Comparison of ENCODE assay signal across 20 cellular contexts in genomic region chr16:53369921-53370320, GRCh38.
DNase-seq lines count a peak whose midpoint lies in the region; ATAC-seq, FAIRE-seq and TF ChIP-seq lines count a peak whose summit lies in the region.
"Had no signal": no experiment of that assay in that cellular context is flagged by ENCODE, and none has a peak within 500 bp of the region (broad histone marks: within the 10 kb centered on the region; RNA-seq: fewer than 3 reads in every experiment).

No MANE protein-coding gene starts in this region.

- H3K9me3 Mint-ChIP-seq in GM23338: peaks cover 10% of the 10 kb centered on the region; the same call in 2 of the 3 replicates
- H3K9me3 Mint-ChIP-seq: activated T-helper 17 cell treated with anti-CD3 and anti-CD28 coated beads, Interleukin-2, amount 50 U/mL, for 72 hours; CD8-positive, alpha-beta T cell; T-cell had no signal

- H4K20me1 ChIP-seq in PC-3 (ENCODE audit: low read length): no peaks in the 10 kb centered on the region
- no peaks in the 10 kb centered on the region for H4K20me1 ChIP-seq in GM23338 (replicated peaks; ENCODE audit: insufficient read depth)

- H3K4me1 ChIP-seq in PC-3 (ENCODE audit: insufficient read depth, low read length) (peaks cover 15% of the 10 kb centered on the region), GM23338 (ENCODE audit: insufficient read depth) (no peaks in the 10 kb centered on the region)
- H3K4me1 ChIP-seq: adrenal gland had no signal

- TF ChIP-seq CTCF in HL-60 (IDR thresholded peaks at IDR 0.05; ENCODE audit: insufficient read depth, low read length) (no peak), PC-3 (conservative IDR thresholded peaks at IDR 0.05; ENCODE audit: low read depth, low read length) (no peak), fibroblast of mammary gland (conservative IDR thresholded peaks at IDR 0.05; ENCODE audit: control insufficient read depth, insufficient read depth, low read depth, low read length) (no peak), GM23338 (conservative IDR thresholded peaks at IDR 0.05; ENCODE audit: low read depth in 2 of 2) (no peak)

- DNase-seq in HL-60 (ENCODE audit: low read depth in 1 of 2, low spot score in 1 of 2) (peak; percentile 73 to 94), PC-3 (peak; percentile 29), fibroblast of mammary gland (ENCODE audit: low read depth) (peak; percentile 68), RCC 7860 (ENCODE audit: low spot score) (no peak), NCI-H1694 (lab: John Stamatoyannopoulos, UW) (no peak), GM23338 (ENCODE audit: low spot score) (no peak)
- DNase-seq: adrenal gland; CD8-positive, alpha-beta T cell; head of caudate nucleus; midbrain; NCI-H187; NCI-H524 treated with DMSO at 0.1 percent for 48 hours; T-cell had no signal

- no TSS peak for BruUV-seq in PC-3 (replicated peaks; lab: Mats Ljungman, UMichigan)

- H3K36me3 ChIP-seq in PC-3 (ENCODE audit: low read depth, low read length) (no peaks in the 10 kb centered on the region), GM23338 (ENCODE audit: insufficient read depth) (no peaks in the 10 kb centered on the region)
- H3K36me3 ChIP-seq: adrenal gland, thoracic aorta had no signal

- no peak overlapping the region for H3K4me3 Mint-ChIP-seq in GM23338
- H3K4me3 Mint-ChIP-seq: activated T-helper 17 cell treated with anti-CD3 and anti-CD28 coated beads, Interleukin-2, amount 50 U/mL, for 72 hours; CD8-positive, alpha-beta T cell; T-cell had no signal

- H3K9me2 ChIP-seq in PC-3 (replicated peaks; ENCODE audit: low read length) (no peaks in the 10 kb centered on the region), GM23338 (ENCODE audit: insufficient read depth) (no peaks in the 10 kb centered on the region)

- H3K27ac Mint-ChIP-seq in GM23338: no peak overlapping the region
- H3K27ac Mint-ChIP-seq: activated T-helper 17 cell treated with anti-CD3 and anti-CD28 coated beads, Interleukin-2, amount 50 U/mL, for 72 hours; CD8-positive, alpha-beta T cell; T-cell had no signal

- intact Hi-C loops in PC-3 (cut with micrococcal nuclease): no loop called here

- no peaks in the 10 kb centered on the region for H3K4me1 Mint-ChIP-seq in GM23338

- H3K79me2 ChIP-seq in PC-3 (ENCODE audit: low read length) (no peaks in the 10 kb centered on the region), GM23338 (replicated peaks; ENCODE audit: insufficient read depth) (no peaks in the 10 kb centered on the region)

- CTCF ChIA-PET in PC-3 (lab: Charles Lee): no interaction called here

- peaks cover 3% of the 10 kb centered on the region; the same call in 2 of the 3 replicates for H3K36me3 Mint-ChIP-seq in GM23338 (ENCODE audit: low read depth)
- H3K36me3 Mint-ChIP-seq: T-cell had no signal

- POLR2A ChIA-PET in PC-3 (lab: Charles Lee; ENCODE audit: unreplicated experiment): no interaction called here

- no peaks in the 10 kb centered on the region for H3K9me3 ChIP-seq in PC-3 (ENCODE audit: low read length)
- H3K9me3 ChIP-seq: adrenal gland, thoracic aorta had no signal

- H3K4me3 ChIP-seq in HL-60 (replicated peaks; ENCODE audit: insufficient read depth, low read length) (no peak overlapping the region), PC-3 (ENCODE audit: low read length) (no peak overlapping the region), fibroblast of mammary gland (ENCODE audit: control insufficient read depth, low read depth, low read length) (no peak overlapping the region), GM23338 (no peak overlapping the region)
- H3K4me3 ChIP-seq: adrenal gland, thoracic aorta had no signal

- H3K27me3 Mint-ChIP-seq in GM23338 (ENCODE audit: insufficient read depth, low read depth, poor library complexity): no peaks in the 10 kb centered on the region
- H3K27me3 Mint-ChIP-seq: activated T-helper 17 cell treated with anti-CD3 and anti-CD28 coated beads, Interleukin-2, amount 50 U/mL, for 72 hours had no signal

- H3F3A ChIP-seq in PC-3 (ENCODE audit: low read length, unreplicated experiment) (no peaks in the 10 kb centered on the region), GM23338 (replicated peaks; ENCODE audit: low read depth) (no peaks in the 10 kb centered on the region)

- H3K27me3 ChIP-seq in HL-60 (ENCODE audit: insufficient read depth, poor library complexity, severe bottlenecking) (no peaks in the 10 kb centered on the region), PC-3 (ENCODE audit: low read length) (no peaks in the 10 kb centered on the region), GM23338 (ENCODE audit: insufficient read depth) (peaks cover 21% of the 10 kb centered on the region)

- H3K4me2 ChIP-seq in PC-3 (ENCODE audit: low read length) (no peak overlapping the region), GM23338 (no peak overlapping the region)
- H3K4me2 ChIP-seq: KMS-11 had no signal

- ATAC-seq in PC-3 (no peak), HG02623 (IDR thresholded peaks at IDR 0.05; ENCODE audit: unreplicated experiment) (no peak), GM23338 (no peak)
- ATAC-seq: activated T-helper 17 cell treated with anti-CD3 and anti-CD28 coated beads, Interleukin-2, amount 50 U/mL, for 72 hours; CD8-positive, alpha-beta T cell; T-cell had no signal

- peak overlapping the region; percentile 64 for H3K27ac ChIP-seq in HL-60 (replicated peaks)
- H3K27ac ChIP-seq in PC-3 (ENCODE audit: low read length): no peak overlapping the region
- H3K27ac ChIP-seq in GM23338 (ENCODE audit: low read depth): no peak overlapping the region
- H3K27ac ChIP-seq: adrenal gland, KMS-11, thoracic aorta had no signal

- no peak overlapping the region for H3K9ac ChIP-seq in PC-3 (ENCODE audit: low read length)
- H3K9ac ChIP-seq: KMS-11 had no signal

- H2AFZ ChIP-seq in PC-3 (ENCODE audit: low read length) (no peak overlapping the region), GM23338 (no peak overlapping the region)

- FAIRE-seq in RCC 7860 (lab: Jason Lieb, UNC): no peak
- FAIRE-seq: endothelial cell of umbilical vein, G401.6, keratinocyte had no signal

TF ChIP-seq in GM23338, 12 proteins besides CTCF, POLR2A, EP300 and RAD21 (continues in another document):
- TF ChIP-seq CREB1 (CRISPR knock-in tag; IDR thresholded peaks at IDR 0.05; ENCODE audit: low read depth) (no peak), ETS1 (IDR thresholded peaks at IDR 0.05) (no peak)
- TF ChIP-seq, protein P1, sequence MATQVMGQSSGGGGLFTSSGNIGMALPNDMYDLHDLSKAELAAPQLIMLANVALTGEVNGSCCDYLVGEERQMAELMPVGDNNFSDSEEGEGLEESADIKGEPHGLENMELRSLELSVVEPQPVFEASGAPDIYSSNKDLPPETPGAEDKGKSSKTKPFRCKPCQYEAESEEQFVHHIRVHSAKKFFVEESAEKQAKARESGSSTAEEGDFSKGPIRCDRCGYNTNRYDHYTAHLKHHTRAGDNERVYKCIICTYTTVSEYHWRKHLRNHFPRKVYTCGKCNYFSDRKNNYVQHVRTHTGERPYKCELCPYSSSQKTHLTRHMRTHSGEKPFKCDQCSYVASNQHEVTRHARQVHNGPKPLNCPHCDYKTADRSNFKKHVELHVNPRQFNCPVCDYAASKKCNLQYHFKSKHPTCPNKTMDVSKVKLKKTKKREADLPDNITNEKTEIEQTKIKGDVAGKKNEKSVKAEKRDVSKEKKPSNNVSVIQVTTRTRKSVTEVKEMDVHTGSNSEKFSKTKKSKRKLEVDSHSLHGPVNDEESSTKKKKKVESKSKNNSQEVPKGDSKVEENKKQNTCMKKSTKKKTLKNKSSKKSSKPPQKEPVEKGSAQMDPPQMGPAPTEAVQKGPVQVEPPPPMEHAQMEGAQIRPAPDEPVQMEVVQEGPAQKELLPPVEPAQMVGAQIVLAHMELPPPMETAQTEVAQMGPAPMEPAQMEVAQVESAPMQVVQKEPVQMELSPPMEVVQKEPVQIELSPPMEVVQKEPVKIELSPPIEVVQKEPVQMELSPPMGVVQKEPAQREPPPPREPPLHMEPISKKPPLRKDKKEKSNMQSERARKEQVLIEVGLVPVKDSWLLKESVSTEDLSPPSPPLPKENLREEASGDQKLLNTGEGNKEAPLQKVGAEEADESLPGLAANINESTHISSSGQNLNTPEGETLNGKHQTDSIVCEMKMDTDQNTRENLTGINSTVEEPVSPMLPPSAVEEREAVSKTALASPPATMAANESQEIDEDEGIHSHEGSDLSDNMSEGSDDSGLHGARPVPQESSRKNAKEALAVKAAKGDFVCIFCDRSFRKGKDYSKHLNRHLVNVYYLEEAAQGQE (IDR thresholded peaks at IDR 0.05; ENCODE audit: unreplicated experiment): no peak

Comparison
In these comparisons a context has a peak if more than half of its experiments do, and no peak if none do; other contexts are left out.
1. DNase-seq: peak in HL-60 (2 of 2), PC-3 (single experiment) and fibroblast of mammary gland (single experiment); none in RCC 7860 (single experiment), NCI-H1694 (single experiment) and GM23338 (single experiment).